In the genomic region with DNA sequence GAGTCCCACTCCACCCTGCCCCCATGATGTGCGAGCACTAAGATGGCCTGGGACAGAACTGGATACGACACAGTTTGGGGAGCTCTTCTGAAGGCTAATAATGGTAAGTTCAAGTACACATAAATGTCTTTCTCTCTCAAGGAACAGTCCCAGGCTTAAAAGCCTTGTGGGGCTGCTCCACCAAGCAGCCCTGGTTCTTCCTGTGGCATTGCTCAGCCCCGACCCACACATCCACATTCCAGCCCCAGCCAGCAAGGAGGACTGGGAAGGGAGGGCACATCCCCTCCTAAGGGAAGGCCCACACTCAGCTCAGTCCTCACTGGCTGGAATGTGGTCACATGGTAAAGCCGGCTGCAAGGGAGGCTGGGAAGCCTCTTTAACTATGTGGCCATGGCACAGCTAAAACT, we compare ENCODE assay signal across 1 cellular context.
TF ChIP-seq lines count a peak whose summit lies in the region.

No MANE protein-coding gene starts in this region.

TF ChIP-seq in HCT116, 20 proteins besides CTCF, POLR2A, EP300 and RAD21 (continued from another document):
- TF ChIP-seq, protein P1, sequence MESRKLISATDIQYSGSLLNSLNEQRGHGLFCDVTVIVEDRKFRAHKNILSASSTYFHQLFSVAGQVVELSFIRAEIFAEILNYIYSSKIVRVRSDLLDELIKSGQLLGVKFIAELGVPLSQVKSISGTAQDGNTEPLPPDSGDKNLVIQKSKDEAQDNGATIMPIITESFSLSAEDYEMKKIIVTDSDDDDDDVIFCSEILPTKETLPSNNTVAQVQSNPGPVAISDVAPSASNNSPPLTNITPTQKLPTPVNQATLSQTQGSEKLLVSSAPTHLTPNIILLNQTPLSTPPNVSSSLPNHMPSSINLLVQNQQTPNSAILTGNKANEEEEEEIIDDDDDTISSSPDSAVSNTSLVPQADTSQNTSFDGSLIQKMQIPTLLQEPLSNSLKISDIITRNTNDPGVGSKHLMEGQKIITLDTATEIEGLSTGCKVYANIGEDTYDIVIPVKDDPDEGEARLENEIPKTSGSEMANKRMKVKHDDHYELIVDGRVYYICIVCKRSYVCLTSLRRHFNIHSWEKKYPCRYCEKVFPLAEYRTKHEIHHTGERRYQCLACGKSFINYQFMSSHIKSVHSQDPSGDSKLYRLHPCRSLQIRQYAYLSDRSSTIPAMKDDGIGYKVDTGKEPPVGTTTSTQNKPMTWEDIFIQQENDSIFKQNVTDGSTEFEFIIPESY (IDR thresholded peaks at IDR 0.05; ENCODE audit: extremely low read depth, insufficient replicate concordance, low read length): no peak
- TF ChIP-seq, protein P2, sequence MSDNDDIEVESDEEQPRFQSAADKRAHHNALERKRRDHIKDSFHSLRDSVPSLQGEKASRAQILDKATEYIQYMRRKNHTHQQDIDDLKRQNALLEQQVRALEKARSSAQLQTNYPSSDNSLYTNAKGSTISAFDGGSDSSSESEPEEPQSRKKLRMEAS (IDR thresholded peaks at IDR 0.05): no peak
- TF ChIP-seq CEBPB (IDR thresholded peaks at IDR 0.05; ENCODE audit: low read depth): no peak
- TF ChIP-seq POLR2AphosphoS5 (IDR thresholded peaks at IDR 0.05; ENCODE audit: low read depth, low read length): no peak
- no peak for TF ChIP-seq ELF1 (IDR thresholded peaks at IDR 0.05; ENCODE audit: borderline replicate concordance, low read depth)
- TF ChIP-seq CBX3 (IDR thresholded peaks at IDR 0.05; ENCODE audit: low read depth): no peak
- no peak for TF ChIP-seq FOSL1 (IDR thresholded peaks at IDR 0.05; ENCODE audit: low read depth)
- TF ChIP-seq EZH2phosphoT487 (IDR thresholded peaks at IDR 0.05; ENCODE audit: borderline replicate concordance): no peak
- no peak for TF ChIP-seq JUND (IDR thresholded peaks at IDR 0.05)
- no peak for TF ChIP-seq YY1 (IDR thresholded peaks at IDR 0.05; ENCODE audit: extremely low read depth, insufficient replicate concordance, low read depth, low read length)
- TF ChIP-seq SRF (IDR thresholded peaks at IDR 0.05; ENCODE audit: low read depth): no peak
- TF ChIP-seq SIN3A (IDR thresholded peaks at IDR 0.05; ENCODE audit: low read depth): no peak
- TF ChIP-seq SP1 (IDR thresholded peaks at IDR 0.05; ENCODE audit: low read depth): no peak
- TF ChIP-seq ZFX (IDR thresholded peaks at IDR 0.05): no peak
